ENCODE assay signal across 1 cellular context in genomic region chr6:32255212-32256153, GRCh38.
TF ChIP-seq lines count a peak whose summit lies in the region.

No MANE protein-coding gene starts in this region.

TF ChIP-seq in K562, 482 proteins besides CTCF, POLR2A, EP300 and RAD21 (continued from another document and continues in another):
- TF ChIP-seq MGA (IDR thresholded peaks at IDR 0.05) (peak; percentile 67), CAMTA2 (CRISPR knock-in tag; conservative IDR thresholded peaks at IDR 0.05) (no peak), RBM39 (optimal IDR thresholded peaks at IDR 0.05; ENCODE audit: low read depth, low read length) (no peak), NR2C1 (IDR thresholded peaks at IDR 0.05) (no peak), NR2C1 (tag; IDR thresholded peaks at IDR 0.05) (no peak), BRF2 (IDR thresholded peaks at IDR 0.05; ENCODE audit: borderline replicate concordance, insufficient read depth, insufficient read length) (no peak), ZBTB17 (CRISPR knock-in tag; IDR thresholded peaks at IDR 0.05) (no peak), NEUROD1 (IDR thresholded peaks at IDR 0.05; ENCODE audit: borderline replicate concordance, low read depth, low read length, partially characterized antibody) (peak; percentile 34), ZNF23 (CRISPR knock-in tag; IDR thresholded peaks at IDR 0.05) (no peak), RFX5 (IDR thresholded peaks at IDR 0.05; ENCODE audit: low read depth, low read length) (no peak), GTF2E2 (tag; IDR thresholded peaks at IDR 0.05) (no peak), ZNF24 (IDR thresholded peaks at IDR 0.05) (peak; percentile 65; the same call in 1 of the 2 replicates), DNMT1 (IDR thresholded peaks at IDR 0.05) (no peak), PCBP1 (IDR thresholded peaks at IDR 0.05; ENCODE audit: low read depth, low read length, poor library complexity, severe bottlenecking) (peak; percentile 61), BDP1 (IDR thresholded peaks at IDR 0.05; ENCODE audit: insufficient read depth, insufficient read length) (no peak), U2AF2 (optimal IDR thresholded peaks at IDR 0.05; ENCODE audit: low read depth, low read length) (no peak), FOXK1 (CRISPR knock-in tag; IDR thresholded peaks at IDR 0.05; ENCODE audit: borderline replicate concordance) (0 out of 2 replicates have a peak, but pooled peaks have one; percentile 9), ZFPM2 (CRISPR knock-in tag; IDR thresholded peaks at IDR 0.05) (no peak), PHB (CRISPR knock-in tag; IDR thresholded peaks at IDR 0.05) (no peak), ZNF217 (CRISPR knock-in tag; IDR thresholded peaks at IDR 0.05) (no peak), SIRT6 (IDR thresholded peaks at IDR 0.05; ENCODE audit: low read depth, low read length) (no peak), BCLAF1 (IDR thresholded peaks at IDR 0.05; ENCODE audit: borderline replicate concordance in 1 of 2, control insufficient read depth in 1 of 2, low read depth in 2 of 2, low read length in 1 of 2) (no peak), ZZZ3 (IDR thresholded peaks at IDR 0.05) (no peak), NCOA6 (IDR thresholded peaks at IDR 0.05) (no peak), ZNF830 (CRISPR knock-in tag; IDR thresholded peaks at IDR 0.05) (no peak), SLC30A9 (CRISPR knock-in tag; IDR thresholded peaks at IDR 0.05) (no peak), RB1 (IDR thresholded peaks at IDR 0.05; ENCODE audit: low read depth) (peak; percentile 40; the same call in 1 of the 2 replicates), E2F1 (CRISPR knock-in tag; IDR thresholded peaks at IDR 0.05) (no peak), ZNF121 (CRISPR knock-in tag; conservative IDR thresholded peaks at IDR 0.05) (no peak), GABPA (tag; conservative IDR thresholded peaks at IDR 0.05; ENCODE audit: low read depth) (no peak), SMAD4 (CRISPR knock-in tag; conservative IDR thresholded peaks at IDR 0.05) (0 out of 2 replicates have a peak, but pooled peaks have one; percentile 24), RAD51 (IDR thresholded peaks at IDR 0.05; ENCODE audit: borderline replicate concordance, low read depth) (no peak), ZNF347 (CRISPR knock-in tag; IDR thresholded peaks at IDR 0.05; ENCODE audit: low read depth) (no peak), RFX1 (IDR thresholded peaks at IDR 0.05) (no peak), MTA2 (IDR thresholded peaks at IDR 0.05; ENCODE audit: low read depth) (no peak), RBM14 (IDR thresholded peaks at IDR 0.05; ENCODE audit: borderline replicate concordance, insufficient read depth, low read depth, low read length) (no peak), ARID1B (IDR thresholded peaks at IDR 0.05) (peak; percentile 61; the same call in 1 of the 2 replicates), EP400 (IDR thresholded peaks at IDR 0.05) (no peak), ZNF778 (CRISPR knock-in tag; IDR thresholded peaks at IDR 0.05) (no peak), ATF7 (IDR thresholded peaks at IDR 0.05) (peak; percentile 51; the same call in 1 of the 2 replicates), ZNF174 (CRISPR knock-in tag; IDR thresholded peaks at IDR 0.05) (no peak), MYNN (IDR thresholded peaks at IDR 0.05) (no peak), MYNN (CRISPR knock-in tag; IDR thresholded peaks at IDR 0.05) (no peak), ZNF41 (CRISPR knock-in tag; conservative IDR thresholded peaks at IDR 0.05) (no peak), FOXA3 (CRISPR knock-in tag; conservative IDR thresholded peaks at IDR 0.05 in 1 of 2, IDR thresholded peaks at IDR 0.05 in 1 of 2) (no peak; a peak in 1 of 4 replicates), ATF1 (CRISPR knock-in tag; IDR thresholded peaks at IDR 0.05) (no peak), ATF1 (tag; IDR thresholded peaks at IDR 0.05) (no peak), TGIF2 (CRISPR knock-in tag; IDR thresholded peaks at IDR 0.05) (no peak), HES1 (IDR thresholded peaks at IDR 0.05; ENCODE audit: low read depth) (no peak), CEBPB (tag; IDR thresholded peaks at IDR 0.05) (peak; percentile 55), JUNB (CRISPR knock-in tag; conservative IDR thresholded peaks at IDR 0.05) (no peak), CBFA2T3 (IDR thresholded peaks at IDR 0.05) (no peak)
- TF ChIP-seq, protein P1, sequence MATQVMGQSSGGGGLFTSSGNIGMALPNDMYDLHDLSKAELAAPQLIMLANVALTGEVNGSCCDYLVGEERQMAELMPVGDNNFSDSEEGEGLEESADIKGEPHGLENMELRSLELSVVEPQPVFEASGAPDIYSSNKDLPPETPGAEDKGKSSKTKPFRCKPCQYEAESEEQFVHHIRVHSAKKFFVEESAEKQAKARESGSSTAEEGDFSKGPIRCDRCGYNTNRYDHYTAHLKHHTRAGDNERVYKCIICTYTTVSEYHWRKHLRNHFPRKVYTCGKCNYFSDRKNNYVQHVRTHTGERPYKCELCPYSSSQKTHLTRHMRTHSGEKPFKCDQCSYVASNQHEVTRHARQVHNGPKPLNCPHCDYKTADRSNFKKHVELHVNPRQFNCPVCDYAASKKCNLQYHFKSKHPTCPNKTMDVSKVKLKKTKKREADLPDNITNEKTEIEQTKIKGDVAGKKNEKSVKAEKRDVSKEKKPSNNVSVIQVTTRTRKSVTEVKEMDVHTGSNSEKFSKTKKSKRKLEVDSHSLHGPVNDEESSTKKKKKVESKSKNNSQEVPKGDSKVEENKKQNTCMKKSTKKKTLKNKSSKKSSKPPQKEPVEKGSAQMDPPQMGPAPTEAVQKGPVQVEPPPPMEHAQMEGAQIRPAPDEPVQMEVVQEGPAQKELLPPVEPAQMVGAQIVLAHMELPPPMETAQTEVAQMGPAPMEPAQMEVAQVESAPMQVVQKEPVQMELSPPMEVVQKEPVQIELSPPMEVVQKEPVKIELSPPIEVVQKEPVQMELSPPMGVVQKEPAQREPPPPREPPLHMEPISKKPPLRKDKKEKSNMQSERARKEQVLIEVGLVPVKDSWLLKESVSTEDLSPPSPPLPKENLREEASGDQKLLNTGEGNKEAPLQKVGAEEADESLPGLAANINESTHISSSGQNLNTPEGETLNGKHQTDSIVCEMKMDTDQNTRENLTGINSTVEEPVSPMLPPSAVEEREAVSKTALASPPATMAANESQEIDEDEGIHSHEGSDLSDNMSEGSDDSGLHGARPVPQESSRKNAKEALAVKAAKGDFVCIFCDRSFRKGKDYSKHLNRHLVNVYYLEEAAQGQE (CRISPR knock-in tag; IDR thresholded peaks at IDR 0.05; ENCODE audit: low read depth), result no peak
